Comparison of ENCODE assay signal across 2 cellular contexts in genomic region chr22:22209080-22209640, GRCh38.
A peak's percentile ranks its signal among the peaks of the same experiment; 100 is the strongest.
TF ChIP-seq lines count a peak whose summit lies in the region.
"Not testable (repeated sequence)": the region's sequence is repeated elsewhere in the genome, so short reads cannot be mapped to it uniquely, and the experiment has no call there.

No MANE protein-coding gene starts in this region.

TF ChIP-seq in GM23338, 12 proteins besides CTCF, POLR2A, EP300 and RAD21:
- TF ChIP-seq EZH2 (IDR thresholded peaks at IDR 0.05; ENCODE audit: low read depth, unreplicated experiment): peak; percentile 12

TF ChIP-seq in K562, 482 proteins besides CTCF, POLR2A, EP300 and RAD21:
- TF ChIP-seq, protein P1, sequence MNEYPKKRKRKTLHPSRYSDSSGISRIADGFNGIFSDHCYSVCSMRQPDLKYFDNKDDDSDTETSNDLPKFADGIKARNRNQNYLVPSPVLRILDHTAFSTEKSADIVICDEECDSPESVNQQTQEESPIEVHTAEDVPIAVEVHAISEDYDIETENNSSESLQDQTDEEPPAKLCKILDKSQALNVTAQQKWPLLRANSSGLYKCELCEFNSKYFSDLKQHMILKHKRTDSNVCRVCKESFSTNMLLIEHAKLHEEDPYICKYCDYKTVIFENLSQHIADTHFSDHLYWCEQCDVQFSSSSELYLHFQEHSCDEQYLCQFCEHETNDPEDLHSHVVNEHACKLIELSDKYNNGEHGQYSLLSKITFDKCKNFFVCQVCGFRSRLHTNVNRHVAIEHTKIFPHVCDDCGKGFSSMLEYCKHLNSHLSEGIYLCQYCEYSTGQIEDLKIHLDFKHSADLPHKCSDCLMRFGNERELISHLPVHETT (CRISPR knock-in tag; conservative IDR thresholded peaks at IDR 0.05 in 1 of 2, IDR thresholded peaks at IDR 0.05 in 1 of 2): 0 out of 4 replicates have a peak, but pooled peaks of 1 of the 2 experiments have one; percentile 1
- TF ChIP-seq ZFP1 (CRISPR knock-in tag; IDR thresholded peaks at IDR 0.05): 0 out of 2 replicates have a peak, but pooled peaks have one; percentile 18
- TF ChIP-seq VEZF1 (CRISPR knock-in tag; IDR thresholded peaks at IDR 0.05): peak; percentile 21; the same call in 1 of the 2 replicates
- not testable (repeated sequence) for TF ChIP-seq ZBTB40 (IDR thresholded peaks at IDR 0.05)
- TF ChIP-seq ZBTB40 (CRISPR knock-in tag; IDR thresholded peaks at IDR 0.05): 0 out of 2 replicates have a peak, but pooled peaks have one; percentile 33
- TF ChIP-seq ZNF3 (CRISPR knock-in tag; IDR thresholded peaks at IDR 0.05): peak; percentile 63; the same call in 1 of the 2 replicates
- TF ChIP-seq CXXC5 (CRISPR knock-in tag; IDR thresholded peaks at IDR 0.05): peak; percentile 32; the same call in 1 of the 2 replicates
- TF ChIP-seq ZNF384 (IDR thresholded peaks at IDR 0.05; ENCODE audit: low read depth, low read length): 0 out of 2 replicates have a peak, but pooled peaks have one; percentile 24
- 0 out of 2 replicates have a peak, but pooled peaks have one; percentile 28 for TF ChIP-seq STAT5B (CRISPR knock-in tag; IDR thresholded peaks at IDR 0.05)
- 0 out of 2 replicates have a peak, but pooled peaks have one; percentile 32 for TF ChIP-seq THRB (CRISPR knock-in tag; conservative IDR thresholded peaks at IDR 0.05)
- TF ChIP-seq, protein P2, sequence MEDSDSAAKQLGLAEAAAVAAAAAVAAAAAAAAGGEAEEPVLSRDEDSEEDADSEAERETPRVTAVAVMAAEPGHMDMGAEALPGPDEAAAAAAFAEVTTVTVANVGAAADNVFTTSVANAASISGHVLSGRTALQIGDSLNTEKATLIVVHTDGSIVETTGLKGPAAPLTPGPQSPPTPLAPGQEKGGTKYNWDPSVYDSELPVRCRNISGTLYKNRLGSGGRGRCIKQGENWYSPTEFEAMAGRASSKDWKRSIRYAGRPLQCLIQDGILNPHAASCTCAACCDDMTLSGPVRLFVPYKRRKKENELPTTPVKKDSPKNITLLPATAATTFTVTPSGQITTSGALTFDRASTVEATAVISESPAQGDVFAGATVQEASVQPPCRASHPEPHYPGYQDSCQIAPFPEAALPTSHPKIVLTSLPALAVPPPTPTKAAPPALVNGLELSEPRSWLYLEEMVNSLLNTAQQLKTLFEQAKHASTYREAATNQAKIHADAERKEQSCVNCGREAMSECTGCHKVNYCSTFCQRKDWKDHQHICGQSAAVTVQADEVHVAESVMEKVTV (CRISPR knock-in tag; IDR thresholded peaks at IDR 0.05): peak; percentile 14; the same call in 1 of the 2 replicates
- peak; percentile 55 for TF ChIP-seq DMBX1 (CRISPR knock-in tag; IDR thresholded peaks at IDR 0.05; ENCODE audit: borderline replicate concordance)
- TF ChIP-seq MTF1 (CRISPR knock-in tag; IDR thresholded peaks at IDR 0.05; ENCODE audit: borderline replicate concordance): 0 out of 2 replicates have a peak, but pooled peaks have one; percentile 65
- TF ChIP-seq ZNF140 (CRISPR knock-in tag; IDR thresholded peaks at IDR 0.05): 0 out of 2 replicates have a peak, but pooled peaks have one; percentile 54
